26 cellular contexts compared by ENCODE assay signal in the genomic region with DNA sequence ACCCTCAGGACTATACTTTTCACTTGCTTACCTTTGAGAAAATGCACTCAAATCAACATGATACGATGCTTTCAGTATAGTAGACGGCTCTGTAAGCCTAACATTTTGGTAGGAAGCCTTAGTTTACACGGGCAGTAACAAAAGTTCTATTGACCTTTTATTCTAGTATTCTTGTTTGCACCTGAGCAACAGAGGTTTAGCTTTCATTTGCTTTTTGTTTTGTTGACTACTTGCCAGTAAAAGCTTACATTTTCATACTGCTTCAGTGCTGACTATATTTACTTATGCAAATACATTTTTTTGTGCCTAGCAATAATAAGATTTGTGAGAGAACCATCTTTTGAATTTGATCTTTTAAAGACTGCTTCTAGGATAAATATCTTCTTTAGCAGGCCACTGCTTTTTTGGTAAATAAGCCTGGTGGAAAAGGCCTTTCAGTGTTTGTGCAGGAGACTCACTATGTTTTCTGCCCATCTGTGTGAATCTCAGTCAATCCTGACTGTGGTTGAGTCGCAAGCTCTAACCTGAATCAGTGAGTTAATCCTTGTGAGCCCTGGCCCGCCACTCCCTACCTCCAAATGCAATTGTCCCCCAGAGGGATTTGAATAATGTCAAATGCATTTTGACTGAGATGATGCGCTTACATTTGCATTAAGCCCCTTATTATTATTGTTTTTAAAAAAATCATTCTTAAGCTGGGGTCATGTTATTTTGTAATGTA. TPM values are rescaled to one million over a fixed set of nuclear protein-coding genes. Genes with fewer than 3 reads are reported as not detected.
DNase-seq lines count a peak whose midpoint lies in the region; ATAC-seq and TF ChIP-seq lines count a peak whose summit lies in the region.
"Had no signal": no experiment of that assay in that cellular context is flagged by ENCODE, and none has a peak within 500 bp of the region (broad histone marks: within the 10 kb centered on the region; RNA-seq: fewer than 3 reads in every experiment).

No MANE protein-coding gene starts in this region.

- no peak overlapping the region; a peak in 1 of 5 replicates for H3K4me3 Mint-ChIP-seq in H9
- H3K4me3 Mint-ChIP-seq in activated T-helper 2 cell treated with anti-CD3 and anti-CD28 coated beads, Interferon-gamma antibody, Interleukin-2, Interleukin-4, amounts not matched to agents 10 μg/mL and 5 μg/mL and 100 μg/mL, durations not matched to agents 14 hours and 24 hours and 36 hours (ENCODE audit: low read depth): no peak overlapping the region
- H3K4me3 Mint-ChIP-seq: activated CD4-positive, alpha-beta T cell treated with anti-CD3 and anti-CD28 coated beads for 36 hours; activated T-cell treated with anti-CD3 and anti-CD28 coated beads, Interleukin-2, amount 50 U/mL, for 24 hours; CD4-positive, CD25-positive, alpha-beta regulatory T cell; neural crest cell; T-cell had no signal

- peaks cover 11% of the 10 kb centered on the region for H3K4me1 ChIP-seq in H9 (ENCODE audit: insufficient read depth, low read length)
- H3K4me1 ChIP-seq in iPS-18a (ENCODE audit: control insufficient read depth, low read depth, low read length): peaks cover 35% of the 10 kb centered on the region
- H3K4me1 ChIP-seq in OCI-LY7 (ENCODE audit: insufficient read depth, low read length, poor library complexity, severe bottlenecking): no peaks in the 10 kb centered on the region
- H3K4me1 ChIP-seq: adrenal gland, esophagus muscularis mucosa, gastroesophageal sphincter had no signal

- H3K9ac ChIP-seq in H9 (ENCODE audit: extremely low read depth, insufficient read length, low read length) (no peak overlapping the region), iPS-18a (ENCODE audit: low read length) (no peak overlapping the region)

- H3K79me1 ChIP-seq in H9 (ENCODE audit: insufficient read depth, low read depth, low read length, poor library complexity, severe bottlenecking): no peaks in the 10 kb centered on the region

- H3K36me3 ChIP-seq in WERI-Rb-1: no peaks in the 10 kb centered on the region
- no peaks in the 10 kb centered on the region for H3K36me3 ChIP-seq in iPS-18a (ENCODE audit: control insufficient read depth, low read depth, low read length)
- H3K36me3 ChIP-seq in OCI-LY7 (ENCODE audit: insufficient read depth, low read length): no peaks in the 10 kb centered on the region
- H3K36me3 ChIP-seq: adrenal gland, esophagus muscularis mucosa, gastroesophageal sphincter had no signal

- POLR2A ChIA-PET in OCI-LY7 (lab: Charles Lee): interaction anchor here (0.5 to 0.6 kb wide), 2 partner anchors 372 to 420 kb away, joined by 3 read pairs; no protein-coding TSS in a partner anchor

- no peak overlapping the region for H3T11ph ChIP-seq in H9 (ENCODE audit: low read length)

- CTCF ChIA-PET in OCI-LY7 (lab: Charles Lee; ENCODE audit: unreplicated experiment): no interaction called here

- H4K20me1 ChIP-seq in H9 (ENCODE audit: control insufficient read depth, insufficient read depth, insufficient read length) (no peaks in the 10 kb centered on the region), OCI-LY7 (ENCODE audit: insufficient read depth, low read length) (no peaks in the 10 kb centered on the region)

- no CpG with 5 or more reads among the region's 6 CpGs for WGBS in H9 (ENCODE audit: extremely low coverage, insufficient read length, low lambda C conversion rate)

- no peak overlapping the region for H4K8ac ChIP-seq in H9 (replicated peaks; ENCODE audit: insufficient read length, low read depth, low read length)

- ATAC-seq in GM18867 (IDR thresholded peaks at IDR 0.05; ENCODE audit: unreplicated experiment): peak; percentile 53
- no peak for ATAC-seq in stimulated activated naive CD8-positive, alpha-beta T cell treated with anti-CD3 and anti-CD28 coated beads, Interleukin-15, Interleukin-2, amounts not matched to agents 100 U/mL and 50 U/mL, for 24 hours
- ATAC-seq: gastroesophageal sphincter, sciatic nerve, T-cell had no signal

- H3K18ac ChIP-seq in H9 (ENCODE audit: insufficient read length, low read depth, low read length): no peak overlapping the region

- H3K27ac ChIP-seq in H9 (ENCODE audit: insufficient read length, low read depth, low read length): peak overlapping the region; percentile 33
- no peak overlapping the region for H3K27ac ChIP-seq in WERI-Rb-1
- no peak overlapping the region for H3K27ac ChIP-seq in iPS-18a (ENCODE audit: low read length)
- no peak overlapping the region for H3K27ac ChIP-seq in OCI-LY7 (ENCODE audit: low read depth, low read length, poor library complexity, severe bottlenecking)
- H3K27ac ChIP-seq: adrenal gland, esophagus muscularis mucosa, gastroesophageal sphincter had no signal

- peaks cover 57 to 61% of the 10 kb centered on the region in 2 experiments for H3K4me1 Mint-ChIP-seq in H9
- H3K4me1 Mint-ChIP-seq in activated T-helper 2 cell treated with anti-CD3 and anti-CD28 coated beads, Interferon-gamma antibody, Interleukin-2, Interleukin-4, amounts not matched to agents 10 μg/mL and 5 μg/mL and 100 μg/mL, durations not matched to agents 14 hours and 24 hours and 36 hours (ENCODE audit: low read depth): no peaks in the 10 kb centered on the region
- H3K4me1 Mint-ChIP-seq: neural crest cell, T-cell had no signal

- H2BK5ac ChIP-seq in H9 (ENCODE audit: insufficient read length, low read length): no peak overlapping the region

- H3K14ac ChIP-seq in H9 (ENCODE audit: insufficient read depth, low read length): no peak overlapping the region

- no peak overlapping the region for H4K91ac ChIP-seq in H9 (ENCODE audit: insufficient read length, low read depth, low read length)

- no peaks in the 10 kb centered on the region for H3K27me3 Mint-ChIP-seq in H9 (ENCODE audit: low read depth)
- peaks cover 10% of the 10 kb centered on the region for H3K27me3 Mint-ChIP-seq in activated T-helper 2 cell treated with anti-CD3 and anti-CD28 coated beads, Interferon-gamma antibody, Interleukin-2, Interleukin-4, amounts not matched to agents 10 μg/mL and 5 μg/mL and 100 μg/mL, durations not matched to agents 14 hours and 24 hours and 36 hours (ENCODE audit: low read depth)

- no peak overlapping the region for H2AK5ac ChIP-seq in H9 (ENCODE audit: insufficient read length, low read length)

- H3K4ac ChIP-seq in H9 (ENCODE audit: low read depth, low read length): no peak overlapping the region

- H3K79me2 ChIP-seq in H9 (ENCODE audit: insufficient read depth, low read length) (peaks cover 8% of the 10 kb centered on the region), OCI-LY7 (ENCODE audit: insufficient read depth, low read depth, low read length) (no peaks in the 10 kb centered on the region)

- H3K9me2 ChIP-seq in OCI-LY7 (ENCODE audit: insufficient read depth, low read length): no peaks in the 10 kb centered on the region

- peak overlapping the region; percentile 62 to 89 (median 62); a peak in 6 of 7 replicates for H3K27ac Mint-ChIP-seq in H9
- no peak overlapping the region for H3K27ac Mint-ChIP-seq in activated T-helper 2 cell treated with anti-CD3 and anti-CD28 coated beads, Interferon-gamma antibody, Interleukin-2, Interleukin-4, amounts not matched to agents 10 μg/mL and 5 μg/mL and 100 μg/mL, durations not matched to agents 14 hours and 24 hours and 36 hours
- H3K27ac Mint-ChIP-seq: activated CD4-positive, alpha-beta T cell treated with anti-CD3 and anti-CD28 coated beads for 36 hours; activated T-cell treated with anti-CD3 and anti-CD28 coated beads, Interleukin-2, amount 50 U/mL, for 24 hours; CD4-positive, CD25-positive, alpha-beta regulatory T cell; T-cell had no signal

- no peak overlapping the region for H2BK12ac ChIP-seq in H9 (ENCODE audit: insufficient read length, low read depth, low read length)

- no peak overlapping the region for H2BK15ac ChIP-seq in H9 (ENCODE audit: low read depth, low read length)

- H3K27me3 ChIP-seq in H9 (ENCODE audit: insufficient read depth, low read length) (no peaks in the 10 kb centered on the region), WERI-Rb-1 (ENCODE audit: insufficient read depth, low read depth, severe bottlenecking) (no peaks in the 10 kb centered on the region), iPS-18a (ENCODE audit: control insufficient read depth, insufficient read depth, low read length) (no peaks in the 10 kb centered on the region)
- H3K27me3 ChIP-seq: adrenal gland, esophagus muscularis mucosa, gastroesophageal sphincter had no signal

- no peak overlapping the region for H2BK120ac ChIP-seq in H9 (ENCODE audit: low read depth, low read length, poor library complexity, severe bottlenecking)

- H3K23me2 ChIP-seq in H9 (ENCODE audit: insufficient read length, low read depth, low read length, poor library complexity, severe bottlenecking): no peaks in the 10 kb centered on the region

- no peak overlapping the region for H2BK20ac ChIP-seq in H9 (ENCODE audit: low read depth, low read length, poor library complexity, severe bottlenecking)

- BruUV-seq in OCI-LY7 (replicated peaks; lab: Mats Ljungman, UMichigan): no TSS peak

- no peak overlapping the region for H4K5ac ChIP-seq in H9 (ENCODE audit: insufficient read length, low read depth, low read length)

- H3K23ac ChIP-seq in H9 (ENCODE audit: insufficient read length, low read depth, low read length): no peak overlapping the region

- H3K4me3 ChIP-seq in WERI-Rb-1 (ENCODE audit: low read depth, low read length): peak overlapping the region; percentile 12
- H3K4me3 ChIP-seq in iPS-18a (ENCODE audit: low read length): peak overlapping the region; percentile 2
- no peak overlapping the region for H3K4me3 ChIP-seq in OCI-LY7 (ENCODE audit: low read depth, low read length, poor library complexity, severe bottlenecking)
- H3K4me3 ChIP-seq: adrenal gland, esophagus muscularis mucosa, gastroesophageal sphincter had no signal

- H3K56ac ChIP-seq in H9 (ENCODE audit: insufficient read length, low read depth, low read length): no peak overlapping the region

- no peak for DNase-seq in H9
- peak; percentile 71 for DNase-seq in WERI-Rb-1
- DNase-seq in activated T-helper 2 cell treated with anti-CD3 and anti-CD28 coated beads, Interferon-gamma antibody, Interleukin-2, Interleukin-4, amounts not matched to agents 10 μg/mL and 5 μg/mL and 100 μg/mL, durations not matched to agents 14 hours and 24 hours and 36 hours (ENCODE audit: low spot score): no peak
- DNase-seq in stimulated activated naive CD8-positive, alpha-beta T cell treated with anti-CD3 and anti-CD28 coated beads, Interleukin-15, Interleukin-2, amounts not matched to agents 100 U/mL and 50 U/mL, for 24 hours: no peak
- DNase-seq in OCI-LY7 (ENCODE audit: low spot score): no peak
- DNase-seq: activated CD4-positive, alpha-beta T cell treated with anti-CD3 and anti-CD28 coated beads for 36 hours; activated naive CD4-positive, alpha-beta T cell treated with Interleukin-2 at 50 U/mL for 16 hours; activated T-cell treated with anti-CD3 and anti-CD28 coated beads, Interleukin-2, amount 50 U/mL, for 24 hours; adrenal gland; CD4-positive, CD25-positive, alpha-beta regulatory T cell; effector CD8-positive, alpha-beta T cell; hypothalamus; KBM-7; NCI-H1694; NCI-H226; posterior cingulate gyrus; SHP77 treated with DMSO at 0.1 percent for 48 hours; stimulated activated naive CD4-positive, alpha-beta T cell treated with Interleukin-2 at 50 U/mL for 16 hours; T-cell had no signal

- TF ChIP-seq CTCF in H9 (conservative IDR thresholded peaks at IDR 0.05): no peak
- no peak for TF ChIP-seq CTCF in WERI-Rb-1 (IDR thresholded peaks at IDR 0.05; ENCODE audit: low read depth, low read length)
- TF ChIP-seq CTCF in OCI-LY7 (conservative IDR thresholded peaks at IDR 0.05; ENCODE audit: low read length): no peak

- H2AFZ ChIP-seq in H9 (ENCODE audit: low read length) (no peak overlapping the region), OCI-LY7 (ENCODE audit: low read length) (no peak overlapping the region)

- H3K36me3 Mint-ChIP-seq in H9 (ENCODE audit: insufficient read depth in 1 of 3, low read depth in 3 of 3): peaks cover 0 to 1% (median 0%) of the 10 kb centered on the region in 3 experiments; a peak in 2 of 7 replicates
- no peaks in the 10 kb centered on the region for H3K36me3 Mint-ChIP-seq in activated T-helper 2 cell treated with anti-CD3 and anti-CD28 coated beads, Interferon-gamma antibody, Interleukin-2, Interleukin-4, amounts not matched to agents 10 μg/mL and 5 μg/mL and 100 μg/mL, durations not matched to agents 14 hours and 24 hours and 36 hours (ENCODE audit: low read depth)
- H3K36me3 Mint-ChIP-seq: CD4-positive, CD25-positive, alpha-beta regulatory T cell; T-cell had no signal

- intact Hi-C loops in activated T-helper 2 cell treated with anti-CD3 and anti-CD28 coated beads, Interferon-gamma antibody, Interleukin-2, Interleukin-4, amounts not matched to agents 10 μg/mL and 5 μg/mL and 100 μg/mL, durations not matched to agents 14 hours and 24 hours and 36 hours (cut with micrococcal nuclease): no loop called here
- intact Hi-C loops in OCI-LY7 (cut with micrococcal nuclease; ENCODE audit: unreplicated experiment): no loop called here

- no peak overlapping the region for H3K4me2 ChIP-seq in H9 (ENCODE audit: insufficient read depth, insufficient read length, low read length)
- no peak overlapping the region for H3K4me2 ChIP-seq in OCI-LY7 (ENCODE audit: low read length)

- H3K9me3 ChIP-seq in H9 (ENCODE audit: control insufficient read depth, low read depth, low read length) (no peaks in the 10 kb centered on the region), WERI-Rb-1 (ENCODE audit: severe bottlenecking) (no peaks in the 10 kb centered on the region), iPS-18a (ENCODE audit: control insufficient read depth, low read depth, low read length) (no peaks in the 10 kb centered on the region), OCI-LY7 (ENCODE audit: low read length) (no peaks in the 10 kb centered on the region)
- H3K9me3 ChIP-seq: adrenal gland, esophagus muscularis mucosa, gastroesophageal sphincter had no signal

- H3K9me3 Mint-ChIP-seq in H9: peaks cover 0 to 1% of the 10 kb centered on the region in 2 experiments; a peak in 1 of 5 replicates
- no peaks in the 10 kb centered on the region for H3K9me3 Mint-ChIP-seq in activated T-helper 2 cell treated with anti-CD3 and anti-CD28 coated beads, Interferon-gamma antibody, Interleukin-2, Interleukin-4, amounts not matched to agents 10 μg/mL and 5 μg/mL and 100 μg/mL, durations not matched to agents 14 hours and 24 hours and 36 hours
- H3K9me3 Mint-ChIP-seq: activated T-cell treated with anti-CD3 and anti-CD28 coated beads, Interleukin-2, amount 50 U/mL, for 24 hours; neural crest cell; T-cell had no signal

RNA-seq across cellular contexts. Expression of a gene that starts 21.9 kb away (rescaled TPM):
- total RNA-seq in H9 (2021) (24.9 and 28.2 TPM in 2 replicates), OCI-LY7 (2022) (not detected in 2 replicates)
- not detected in 2 replicates for total RNA-seq in activated T-helper 2 cell treated with anti-CD3 and anti-CD28 coated beads, Interferon-gamma antibody, Interleukin-2, Interleukin-4, amounts not matched to agents 10 μg/mL and 5 μg/mL and 100 μg/mL, durations not matched to agents 14 hours and 24 hours and 36 hours
- total RNA-seq in OCI-LY7 (2014; rRNA removed; shearing (Covaris generic)): not detected in 2 replicates
- total RNA-seq: activated CD8-positive, alpha-beta memory T cell treated with anti-CD3 and anti-CD28 coated beads for 36 hours; neural crest cell had no signal

Comparison
In these comparisons a context has a peak if more than half of its experiments do, and no peak if none do; other contexts are left out.
1. RNA of a gene that starts 21.9 kb away (total RNA-seq): 24.9 to 28.2 TPM in H9; not detected in activated T-helper 2 cell treated with anti-CD3 and anti-CD28 coated beads, Interferon-gamma antibody, Interleukin-2, Interleukin-4, amounts not matched to agents 10 μg/mL and 5 μg/mL and 100 μg/mL, durations not matched to agents 14 hours and 24 hours and 36 hours and not detected in OCI-LY7; every median in the first group is over 10 times any median in the second.